Comparison of ENCODE assay signal across 21 cellular contexts in the genomic region with DNA sequence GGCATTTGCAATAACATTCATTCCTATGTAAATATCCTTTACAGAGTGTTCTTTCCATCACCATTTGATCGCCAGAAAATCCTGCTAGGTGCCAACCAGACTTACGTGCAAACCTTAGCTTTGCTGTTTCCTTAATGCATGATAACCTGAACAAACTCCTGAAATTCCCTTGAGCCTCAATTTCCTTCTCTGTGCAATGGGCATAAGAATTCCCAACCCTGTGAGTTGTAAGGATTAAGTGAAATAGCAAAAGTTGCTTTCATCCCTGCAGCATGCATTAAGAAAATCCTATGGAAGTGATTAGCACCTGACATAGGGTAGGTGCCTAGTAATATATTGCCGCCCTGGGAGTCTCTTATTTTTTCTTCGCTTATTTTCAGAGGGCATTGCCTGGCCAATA.
DNase-seq lines count a peak whose midpoint lies in the region; ATAC-seq, FAIRE-seq and TF ChIP-seq lines count a peak whose summit lies in the region.
"Had no signal": no experiment of that assay in that cellular context is flagged by ENCODE, and none has a peak within 500 bp of the region (broad histone marks: within the 10 kb centered on the region; RNA-seq: fewer than 3 reads in every experiment).

No MANE protein-coding gene starts in this region.

- intact Hi-C loops in HepG2 (cut with micrococcal nuclease; ENCODE audit: unreplicated experiment) (no loop called here), right lobe of liver (cut with DNase I) (no loop called here), heart left ventricle (cut with DNase I) (no loop called here)

- no peak for ATAC-seq in HepG2
- no peak for ATAC-seq in right lobe of liver
- ATAC-seq in WTC11, result no peak
- ATAC-seq in heart left ventricle, result no peak
- ATAC-seq: GM12878 had no signal

- no peaks in the 10 kb centered on the region for H3K36me3 Mint-ChIP-seq in WTC11
- H3K36me3 Mint-ChIP-seq: CD8-positive, alpha-beta memory T cell; IgD-negative memory B cell had no signal

- in situ Hi-C loops in HepG2 (cut with HindIII; ENCODE audit: extremely low pct_ligation_motif_present, low pct_unique_long_range_greater_than_20kb), result no loop called here

- no peak for DNase-seq in HepG2 (ENCODE audit: low spot score)
- no peak for DNase-seq in right lobe of liver
- no peak for DNase-seq in WTC11 (ENCODE audit: low spot score)
- DNase-seq in heart left ventricle, result no peak
- no peak for DNase-seq in NCI-H146 (lab: John Stamatoyannopoulos, UW)
- DNase-seq in SK-N-DZ (ENCODE audit: low spot score), result no peak
- DNase-seq: CD4-positive, CD25-positive, alpha-beta regulatory T cell; CD8-positive, alpha-beta memory T cell; COR-L47; DMS 273 treated with DMSO at 0.1 percent for 48 hours; DMS53; DND-41; EL; HCEC 1CT; KBM-7 had no signal

- H3K4me2 ChIP-seq in HepG2 (ENCODE audit: low read depth, low read length), result no peak overlapping the region

- BruUV-seq in HepG2 (replicated peaks; lab: Mats Ljungman, UMichigan), result no TSS peak

- H3K27ac ChIP-seq in HepG2 (ENCODE audit: extremely low read length, insufficient read depth, low read length) (no peak overlapping the region), right lobe of liver (no peak overlapping the region), iPS-20b (ENCODE audit: low read length) (no peak overlapping the region), heart left ventricle (peak overlapping the region in 1 of 12 donors; percentile 88)
- H3K27ac ChIP-seq: 22Rv1, BLaER1, HL-60 had no signal

- TF ChIP-seq POLR2A in HepG2 (IDR thresholded peaks at IDR 0.05; ENCODE audit: insufficient read depth in 1 of 2, low read depth in 2 of 2, low read length in 2 of 2), result no peak
- no peak for TF ChIP-seq POLR2A in right lobe of liver (IDR thresholded peaks at IDR 0.05)
- no peak for TF ChIP-seq POLR2A in heart left ventricle (IDR thresholded peaks at IDR 0.05)

- POLR2A ChIA-PET in HepG2 (lab: Yijun Ruan, JAX), result no interaction called here
- POLR2A ChIA-PET in WTC11 (lab: Charles Lee), result interaction anchor here (0.6 to 1.0 kb wide), 2 partner anchors 85 to 340 kb away, joined by 3 to 4 read pairs; no protein-coding TSS in a partner anchor

- H3K79me2 ChIP-seq in HepG2 (ENCODE audit: insufficient read depth, low read length), result no peaks in the 10 kb centered on the region

- H3K4me1 ChIP-seq in HepG2 (ENCODE audit: insufficient read depth, low read length), result no peaks in the 10 kb centered on the region
- H3K4me1 ChIP-seq in right lobe of liver, result no peaks in the 10 kb centered on the region
- peaks cover 19% of the 10 kb centered on the region for H3K4me1 ChIP-seq in iPS-20b (ENCODE audit: insufficient read depth, low read length)
- peaks cover 0 to 24% (median 0%) of the 10 kb centered on the region in 12 donors for H3K4me1 ChIP-seq in heart left ventricle

- H3K36me3 ChIP-seq in HepG2 (replicated peaks in 1 of 2; ENCODE audit: control insufficient read depth in 1 of 2, insufficient read depth in 2 of 2, low read length in 2 of 2) (no peaks in the 10 kb centered on the region), right lobe of liver (no peaks in the 10 kb centered on the region), iPS-20b (ENCODE audit: insufficient read depth, low read depth, low read length) (no peaks in the 10 kb centered on the region), heart left ventricle (no peaks in the 10 kb centered on the region)
- H3K36me3 ChIP-seq: BLaER1 had no signal

- no peaks in the 10 kb centered on the region; the same call in 1 of the 2 replicates for H3K27me3 Mint-ChIP-seq in WTC11 (ENCODE audit: low read depth)

- H3K9me3 Mint-ChIP-seq in WTC11, result no peaks in the 10 kb centered on the region
- H3K9me3 Mint-ChIP-seq: CD8-positive, alpha-beta memory T cell; IgD-negative memory B cell had no signal

- H4K20me1 ChIP-seq in HepG2 (ENCODE audit: insufficient read depth, low read length), result no peaks in the 10 kb centered on the region
- H4K20me1 ChIP-seq: BLaER1 had no signal

- TF ChIP-seq RAD21 in HepG2 (CRISPR knock-in tag; IDR thresholded peaks at IDR 0.05), result no peak

- H3K4me3 Mint-ChIP-seq in WTC11, result no peak overlapping the region
- H3K4me3 Mint-ChIP-seq: CD4-positive, CD25-positive, alpha-beta regulatory T cell; CD8-positive, alpha-beta memory T cell; IgD-negative memory B cell had no signal

- H3K4me3 ChIP-seq in HepG2 (replicated peaks in 1 of 3; ENCODE audit: insufficient read depth in 1 of 3, low read depth in 2 of 3, low read length in 3 of 3) (no peak overlapping the region), right lobe of liver (no peak overlapping the region), iPS-20b (ENCODE audit: low read length) (peak overlapping the region; percentile 41; the same call in 1 of the 2 replicates), heart left ventricle (no peak overlapping the region)
- H3K4me3 ChIP-seq: BLaER1, GM12878 had no signal

- CTCF ChIA-PET in HepG2 (lab: Yijun Ruan, JAX; ENCODE audit: low intra/inter-chr PET ratio, low total read pairs), result no interaction called here
- CTCF ChIA-PET in WTC11 (lab: Charles Lee), result interaction anchor here (1.9 kb wide), 1 partner anchor 274 kb away, joined by 8 read pairs; a partner anchor contains a TSS

- no peak overlapping the region for H3K27ac Mint-ChIP-seq in WTC11
- H3K27ac Mint-ChIP-seq: CD4-positive, CD25-positive, alpha-beta regulatory T cell; IgD-negative memory B cell had no signal

- TF ChIP-seq CTCF in HepG2 (CRISPR knock-in tag; IDR thresholded peaks at IDR 0.05) (no peak), right lobe of liver (IDR thresholded peaks at IDR 0.05) (no peak), WTC11 (IDR thresholded peaks at IDR 0.05) (no peak), heart left ventricle (IDR thresholded peaks at IDR 0.05) (no peak)

- H3K9ac ChIP-seq in HepG2 (ENCODE audit: insufficient read depth, low read depth, low read length), result no peak overlapping the region
- no peak overlapping the region for H3K9ac ChIP-seq in iPS-20b (ENCODE audit: low read depth, low read length)
- H3K9ac ChIP-seq: BLaER1 had no signal

- WGBS in HepG2 (ENCODE audit: low lambda C conversion rate), result 45% methylated on average over 4 of the region's 4 CpGs
- WGBS in right lobe of liver (ENCODE audit: insufficient coverage, low coverage, low lambda C conversion rate, missing lambda C conversion rate), result 79% methylated on average over 4 of the region's 4 CpGs
- WGBS in heart left ventricle, 4 donors, result 83 to 94% (median 87%) methylated on average over 4 of the region's 4 CpGs

- no peak for FAIRE-seq in HepG2 (lab: Jason Lieb, UNC)
- FAIRE-seq: GM12878 had no signal

- H2AFZ ChIP-seq in HepG2 (ENCODE audit: low read length), result no peak overlapping the region

- H3K4me1 Mint-ChIP-seq in WTC11, result peaks cover 34% of the 10 kb centered on the region

- H3K9me3 ChIP-seq in HepG2 (ENCODE audit: low read length) (no peaks in the 10 kb centered on the region), right lobe of liver (no peaks in the 10 kb centered on the region), iPS-20b (ENCODE audit: insufficient read depth, low read depth, low read length) (no peaks in the 10 kb centered on the region), heart left ventricle (no peaks in the 10 kb centered on the region)
- H3K9me3 ChIP-seq: BLaER1 had no signal

- H3K27me3 ChIP-seq in HepG2 (ENCODE audit: control insufficient read depth in 1 of 2, insufficient read depth in 2 of 2, low read length in 2 of 2) (peaks cover 0 to 2% of the 10 kb centered on the region in 2 experiments; a peak in 1 of 5 replicates), right lobe of liver (no peaks in the 10 kb centered on the region), iPS-20b (ENCODE audit: insufficient read depth, low read length) (no peaks in the 10 kb centered on the region), heart left ventricle (peaks cover 0 to 14% (median 0%) of the 10 kb centered on the region in 9 donors)
- H3K27me3 ChIP-seq: BLaER1 had no signal

- TF ChIP-seq EP300 in HepG2 (IDR thresholded peaks at IDR 0.05; ENCODE audit: low read depth in 2 of 2, low read length in 2 of 2) (no peak), HepG2 (CRISPR knock-in tag; IDR thresholded peaks at IDR 0.05; ENCODE audit: borderline replicate concordance) (no peak)

TF ChIP-seq in HepG2, 621 proteins besides CTCF, POLR2A, EP300 and RAD21:
- peak; percentile 27; the same call in 1 of the 2 replicates for TF ChIP-seq ZNF629 (CRISPR knock-in tag; conservative IDR thresholded peaks at IDR 0.05)
- no peak for TF ChIP-seq TAF15 (IDR thresholded peaks at IDR 0.05; ENCODE audit: low read depth, low read length, poor library complexity, severe bottlenecking)

TF ChIP-seq in WTC11, 78 proteins besides CTCF, POLR2A, EP300 and RAD21:
- TF ChIP-seq GTF2I (CRISPR knock-in tag; conservative IDR thresholded peaks at IDR 0.05), result peak; percentile 80; the same call in 1 of the 2 replicates
- no peak for TF ChIP-seq ZNF263 (CRISPR knock-in tag; IDR thresholded peaks at IDR 0.05; ENCODE audit: low read depth)
TF ChIP-seq in WTC11: peak in this region for 1.
